In genomic region chr2:241961454-241961853, GRCh38 we compare ENCODE assay signal across 19 cellular contexts.
DNase-seq lines count a peak whose midpoint lies in the region; ATAC-seq and TF ChIP-seq lines count a peak whose summit lies in the region.
"Had no signal": no experiment of that assay in that cellular context is flagged by ENCODE, and none has a peak within 500 bp of the region (broad histone marks: within the 10 kb centered on the region; RNA-seq: fewer than 3 reads in every experiment).

No MANE protein-coding gene starts in this region.

- H3K4me3 ChIP-seq in Peyer's patch (no peak overlapping the region), trophoblast cell (ENCODE audit: low read depth, low read length) (no peak overlapping the region)
- H3K4me3 ChIP-seq: GM23248 had no signal

- no peak overlapping the region for H2AFZ ChIP-seq in trophoblast cell (ENCODE audit: insufficient read depth, low read length, poor library complexity)
- H2AFZ ChIP-seq: GM23248 had no signal

- no peaks in the 10 kb centered on the region for H3K27me3 ChIP-seq in Peyer's patch
- no peaks in the 10 kb centered on the region for H3K27me3 ChIP-seq in trophoblast cell (ENCODE audit: insufficient read depth, low read length)

- no peak overlapping the region for H3K4me2 ChIP-seq in trophoblast cell (ENCODE audit: low read length)
- H3K4me2 ChIP-seq: KMS-11 had no signal

- ATAC-seq in sciatic nerve (no peak), HG03039 (IDR thresholded peaks at IDR 0.05; ENCODE audit: unreplicated experiment) (no peak)

- H3K4ac ChIP-seq in trophoblast cell (ENCODE audit: low read depth, low read length) = no peak overlapping the region

- H3K9me3 ChIP-seq in Peyer's patch = no peaks in the 10 kb centered on the region
- no peaks in the 10 kb centered on the region for H3K9me3 ChIP-seq in trophoblast cell (ENCODE audit: insufficient read depth, low read depth, low read length)

- peak; percentile 22 for DNase-seq in activated effector memory CD4-positive, alpha-beta T cell treated with anti-CD3 and anti-CD28 coated beads, Interleukin-2, amount 50 U/mL, for 16 hours
- no peak for DNase-seq in activated effector memory CD4-positive, alpha-beta T cell treated with Interleukin-2 at 50 U/mL for 16 hours
- DNase-seq in Peyer's patch (peak in 2 of 3 donors; percentile 7 to 43), sciatic nerve (ENCODE audit: low spot score) (peak; percentile 23), 8988T (no peak), NCI-H526 treated with DMSO at 0.1 percent for 48 hours (lab: John Stamatoyannopoulos, UW) (no peak), trophoblast cell (no peak)
- DNase-seq: GM23248, H9, HFFc6, NCI-H1105 treated with DMSO at 0.1 percent for 48 hours, NCI-H2029 treated with DMSO at 0.1 percent for 48 hours, NCI-H226, NCI-H524, Right ventricle myocardium superior, SW 1271 had no signal

- WGBS in trophoblast cell (ENCODE audit: extremely low coverage, insufficient coverage, insufficient read length) = no CpG with 5 or more reads among the region's 9 CpGs

- H3K79me1 ChIP-seq in trophoblast cell (ENCODE audit: low read length) = no peaks in the 10 kb centered on the region

- H3K79me2 ChIP-seq in trophoblast cell (ENCODE audit: control insufficient read depth, insufficient read depth, low read length, poor library complexity) = no peaks in the 10 kb centered on the region

- no peak overlapping the region for H3K27ac ChIP-seq in Peyer's patch
- no peak overlapping the region for H3K27ac ChIP-seq in trophoblast cell (ENCODE audit: low read depth, low read length)
- H3K27ac ChIP-seq: 22Rv1, GM23248, KMS-11 had no signal

- H3K18ac ChIP-seq in trophoblast cell (ENCODE audit: low read length) = no peak overlapping the region

- H3K23ac ChIP-seq in trophoblast cell (ENCODE audit: low read length) = no peak overlapping the region

- intact Hi-C loops in sciatic nerve (cut with DNase I) = no loop called here

- peaks cover 0 to 8% (median 0%) of the 10 kb centered on the region in 4 donors for H3K4me1 ChIP-seq in Peyer's patch
- H3K4me1 ChIP-seq in trophoblast cell (ENCODE audit: control insufficient read depth in 1 of 2, insufficient read depth in 2 of 2, low read length in 2 of 2) = peaks cover 2 to 6% of the 10 kb centered on the region in 2 experiments

- no peak overlapping the region for H2BK12ac ChIP-seq in trophoblast cell (ENCODE audit: low read length)

- no peak overlapping the region for H4K12ac ChIP-seq in trophoblast cell (ENCODE audit: low read depth, low read length)

- no peak overlapping the region for H2BK5ac ChIP-seq in trophoblast cell (ENCODE audit: low read depth, low read length, poor library complexity)

- H3K9ac ChIP-seq in trophoblast cell (ENCODE audit: low read length) = no peak overlapping the region
- H3K9ac ChIP-seq: GM23248, KMS-11 had no signal

- no peaks in the 10 kb centered on the region for H3K36me3 ChIP-seq in Peyer's patch
- H3K36me3 ChIP-seq in trophoblast cell (ENCODE audit: control insufficient read depth in 1 of 2, insufficient read depth in 2 of 2, low read length in 2 of 2) = no peaks in the 10 kb centered on the region

- H2BK120ac ChIP-seq in trophoblast cell (ENCODE audit: insufficient read depth, low read length, poor library complexity) = no peak overlapping the region

- TF ChIP-seq POLR2A in Peyer's patch (IDR thresholded peaks at IDR 0.05) = no peak

- H4K91ac ChIP-seq in trophoblast cell (ENCODE audit: low read depth, low read length) = no peak overlapping the region

- no peak overlapping the region for H4K8ac ChIP-seq in trophoblast cell (ENCODE audit: low read depth, low read length)

- H3K14ac ChIP-seq in trophoblast cell (ENCODE audit: low read length) = no peak overlapping the region

- H2AK5ac ChIP-seq in trophoblast cell (ENCODE audit: low read length) = no peak overlapping the region

- no peak for TF ChIP-seq CTCF in Peyer's patch (IDR thresholded peaks at IDR 0.05)

Comparison
In these comparisons a context has a peak if more than half of its experiments do, and no peak if none do; other contexts are left out.
1. DNase-seq: peak in activated effector memory CD4-positive, alpha-beta T cell treated with anti-CD3 and anti-CD28 coated beads, Interleukin-2, amount 50 U/mL, for 16 hours (single experiment), Peyer's patch (2 of 3) and sciatic nerve (single experiment); none in activated effector memory CD4-positive, alpha-beta T cell treated with Interleukin-2 at 50 U/mL for 16 hours (single experiment), 8988T (single experiment), NCI-H526 treated with DMSO at 0.1 percent for 48 hours (single experiment) and trophoblast cell (0 of 2).